Comparison of ENCODE assay signal across 19 cellular contexts in the genomic region with DNA sequence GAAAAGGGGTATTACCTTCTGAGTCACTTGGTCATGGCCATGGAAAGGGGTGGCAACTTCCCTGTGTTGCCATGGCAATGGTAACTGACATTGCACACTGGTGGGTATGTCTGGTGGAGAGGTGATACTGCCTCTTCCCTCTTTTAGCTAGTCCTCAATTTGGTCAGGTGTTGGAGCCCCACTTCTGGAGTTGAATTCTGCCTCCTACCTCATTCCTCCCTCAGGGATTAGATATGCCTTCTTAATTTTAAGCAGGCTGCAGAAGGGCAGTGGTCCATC. TPM values are rescaled to one million over a fixed set of nuclear protein-coding genes. Genes with fewer than 3 reads are reported as not detected.
DNase-seq lines count a peak whose midpoint lies in the region; ATAC-seq and TF ChIP-seq lines count a peak whose summit lies in the region.
"Had no signal": no experiment of that assay in that cellular context is flagged by ENCODE, and none has a peak within 500 bp of the region (broad histone marks: within the 10 kb centered on the region; RNA-seq: fewer than 3 reads in every experiment).

No MANE protein-coding gene starts in this region.

- DNase-seq in NCI-H748 (lab: John Stamatoyannopoulos, UW; ENCODE audit: unreplicated experiment) (peak; percentile 7), NCI-H748 treated with DMSO at 0.1 percent for 48 hours (lab: John Stamatoyannopoulos, UW) (no peak), foreskin keratinocyte (no peak), smooth muscle cell (lab: John Stamatoyannopoulos, UW; ENCODE audit: unreplicated experiment) (no peak)
- no peak for DNase-seq in stimulated activated naive CD4-positive, alpha-beta T cell (lab: John Stamatoyannopoulos, UW)
- DNase-seq: amygdala; effector CD4-positive, alpha-beta T cell; NCI-H2171 treated with DMSO at 0.1 percent for 48 hours; NCI-H69; nucleus accumbens; T-helper 17 cell had no signal

- H3K4me1 ChIP-seq in Loucy (ENCODE audit: insufficient read depth, low read length, poor library complexity, severe bottlenecking) (peaks cover 19% of the 10 kb centered on the region), foreskin keratinocyte (peaks cover 8% of the 10 kb centered on the region), smooth muscle cell (ENCODE audit: low read depth) (peaks cover 16% of the 10 kb centered on the region)

- peak; percentile 27 for ATAC-seq in foreskin keratinocyte
- ATAC-seq: HCT116, left lung, Panc1, T-helper 17 cell, WTC11 had no signal

- H3K9ac ChIP-seq in Loucy (ENCODE audit: low read depth, low read length, poor library complexity, severe bottlenecking): no peak overlapping the region
- H3K9ac ChIP-seq in smooth muscle cell (ENCODE audit: low read depth): no peak overlapping the region
- H3K9ac ChIP-seq: BLaER1 had no signal

- TF ChIP-seq CTCF in Loucy (conservative IDR thresholded peaks at IDR 0.05; ENCODE audit: low read length) (no peak), foreskin keratinocyte (conservative IDR thresholded peaks at IDR 0.05) (no peak), smooth muscle cell (IDR thresholded peaks at IDR 0.05; ENCODE audit: borderline replicate concordance, insufficient read depth, poor library complexity, severe bottlenecking) (no peak)

- H2AFZ ChIP-seq in Loucy (ENCODE audit: low read length) (0 out of 2 replicates have a peak overlapping the region, but pooled peaks have one; percentile 24), smooth muscle cell (ENCODE audit: low read depth) (no peak overlapping the region)

- H3K9me2 ChIP-seq in Loucy (replicated peaks; ENCODE audit: low read depth, low read length): no peaks in the 10 kb centered on the region

- no peak overlapping the region for H3K4me2 ChIP-seq in Loucy (ENCODE audit: low read depth, low read length, poor library complexity, severe bottlenecking)
- H3K4me2 ChIP-seq in smooth muscle cell: no peak overlapping the region
- H3K4me2 ChIP-seq: BLaER1 had no signal

- no peaks in the 10 kb centered on the region for H3K36me3 ChIP-seq in Loucy (ENCODE audit: insufficient read depth, low read length)
- H3K36me3 ChIP-seq in smooth muscle cell (ENCODE audit: low read depth): no peaks in the 10 kb centered on the region
- H3K36me3 ChIP-seq: left lung had no signal

- H3K27ac ChIP-seq in foreskin keratinocyte (no peak overlapping the region), smooth muscle cell (ENCODE audit: low read depth) (no peak overlapping the region)
- H3K27ac ChIP-seq: BLaER1, esophagus muscularis mucosa, SJSA1 had no signal

- H4K20me1 ChIP-seq in Loucy (ENCODE audit: insufficient read depth, low read length, poor library complexity, severe bottlenecking) (no peaks in the 10 kb centered on the region), smooth muscle cell (ENCODE audit: low read depth) (no peaks in the 10 kb centered on the region)
- H4K20me1 ChIP-seq: BLaER1 had no signal

- peaks cover 30% of the 10 kb centered on the region for H3K79me2 ChIP-seq in Loucy (ENCODE audit: insufficient read depth, low read length)
- peaks cover 12% of the 10 kb centered on the region for H3K79me2 ChIP-seq in smooth muscle cell (ENCODE audit: low read depth)

- no peaks in the 10 kb centered on the region for H3K27me3 ChIP-seq in Loucy (ENCODE audit: insufficient read depth, low read length, poor library complexity, severe bottlenecking)
- no peaks in the 10 kb centered on the region for H3K27me3 ChIP-seq in foreskin keratinocyte
- H3K27me3 ChIP-seq in smooth muscle cell (ENCODE audit: low read depth): no peaks in the 10 kb centered on the region
- H3K27me3 ChIP-seq: BLaER1, esophagus muscularis mucosa, left lung, SJSA1 had no signal

- H3F3A ChIP-seq in Loucy (ENCODE audit: low read depth): no peaks in the 10 kb centered on the region
- no peaks in the 10 kb centered on the region for H3F3A ChIP-seq in smooth muscle cell (ENCODE audit: low read depth)

- H3K4me3 ChIP-seq in Loucy (ENCODE audit: low read length, poor library complexity, severe bottlenecking) (no peak overlapping the region), smooth muscle cell (no peak overlapping the region)
- H3K4me3 ChIP-seq: BLaER1, esophagus muscularis mucosa, left lung, SJSA1 had no signal

- H3K9me3 ChIP-seq in Loucy (ENCODE audit: insufficient read depth, low read depth, low read length) (no peaks in the 10 kb centered on the region), smooth muscle cell (replicated peaks; ENCODE audit: low read depth) (no peaks in the 10 kb centered on the region)
- H3K9me3 ChIP-seq: SJSA1 had no signal

RNA-seq across cellular contexts. Expression of a gene that starts 2.2 kb away (rescaled TPM):
- 3.8 and 4.2 TPM in 2 replicates for total RNA-seq in foreskin keratinocyte
- polyA plus RNA-seq in foreskin keratinocyte: 2.2 and 2.4 TPM in 2 replicates
- total RNA-seq in smooth muscle cell: 4.5 and 5.1 TPM in 2 replicates
- polyA plus RNA-seq in smooth muscle cell: 5.2 TPM in 2 replicates

RNA-seq across cellular contexts. Expression of a gene that starts 4.8 kb away (rescaled TPM):
- total RNA-seq in foreskin keratinocyte (1.3 and 1.7 TPM in 2 replicates), smooth muscle cell (not detected in 2 replicates)
- polyA plus RNA-seq in foreskin keratinocyte (1.4 and 1.8 TPM in 2 replicates), smooth muscle cell (0.18 and 0.28 TPM in 2 replicates)
- total RNA-seq: SJSA1, T-helper 17 cell had no signal

RNA-seq across cellular contexts. Expression of a gene that starts 12.7 kb away (rescaled TPM):
- 7.4 and 10.1 TPM in 2 replicates for total RNA-seq in foreskin keratinocyte
- 4.3 and 4.5 TPM in 2 replicates for polyA plus RNA-seq in foreskin keratinocyte
- 16.1 and 22.4 TPM in 2 replicates for total RNA-seq in smooth muscle cell
- 7.0 and 10.7 TPM in 2 replicates for polyA plus RNA-seq in smooth muscle cell

RNA-seq across cellular contexts. Expression of a gene that starts 27.1 kb away (rescaled TPM):
- total RNA-seq in foreskin keratinocyte: 5.5 and 6.0 TPM in 2 replicates
- polyA plus RNA-seq in foreskin keratinocyte: 2.9 TPM in 2 replicates
- total RNA-seq in smooth muscle cell: 9.2 and 15.1 TPM in 2 replicates
- 8.1 and 9.7 TPM in 2 replicates for polyA plus RNA-seq in smooth muscle cell

RNA-seq across cellular contexts. Expression of a gene that starts 29.2 kb away (rescaled TPM):
- 6.9 and 7.5 TPM in 2 replicates for total RNA-seq in foreskin keratinocyte
- polyA plus RNA-seq in foreskin keratinocyte: 4.9 and 5.5 TPM in 2 replicates
- 18.3 and 18.4 TPM in 2 replicates for total RNA-seq in smooth muscle cell
- polyA plus RNA-seq in smooth muscle cell: 7.3 and 12.4 TPM in 2 replicates
